In genomic region chr1:36166136-36166535, GRCh38 we compare ENCODE assay signal across 13 cellular contexts. TPM values are rescaled to one million over a fixed set of nuclear protein-coding genes. Genes with fewer than 3 reads are reported as not detected.
DNase-seq lines count a peak whose midpoint lies in the region; ATAC-seq, FAIRE-seq and TF ChIP-seq lines count a peak whose summit lies in the region.
"Had no signal": no experiment of that assay in that cellular context is flagged by ENCODE, and none has a peak within 500 bp of the region (broad histone marks: within the 10 kb centered on the region; RNA-seq: fewer than 3 reads in every experiment).

No MANE protein-coding gene starts in this region.

- H2AFZ ChIP-seq in astrocyte (ENCODE audit: low read depth, low read length) (no peak overlapping the region), HepG2 (ENCODE audit: low read length) (no peak overlapping the region)

- peaks cover 98% of the 10 kb centered on the region for H4K20me1 ChIP-seq in astrocyte (ENCODE audit: insufficient read depth, low read length)
- no peaks in the 10 kb centered on the region for H4K20me1 ChIP-seq in HepG2 (ENCODE audit: insufficient read depth, low read length)

- H3K4me3 Mint-ChIP-seq in astrocyte (ENCODE audit: unreplicated experiment): peak overlapping the region; percentile 50
- H3K4me3 Mint-ChIP-seq in naive thymus-derived CD8-positive, alpha-beta T cell: peak overlapping the region in 5 of 10 donors; percentile 10 to 30 (median 14)

- no peak for TF ChIP-seq EP300 in HepG2 (IDR thresholded peaks at IDR 0.05; ENCODE audit: low read depth in 2 of 2, low read length in 2 of 2)
- no peak for TF ChIP-seq EP300 in HepG2 (CRISPR knock-in tag; IDR thresholded peaks at IDR 0.05; ENCODE audit: borderline replicate concordance)

- peaks cover 14% of the 10 kb centered on the region for H3K36me3 Mint-ChIP-seq in astrocyte (ENCODE audit: low read depth, unreplicated experiment)
- peaks cover 0 to 60% (median 6%) of the 10 kb centered on the region in 3 donors for H3K36me3 Mint-ChIP-seq in naive thymus-derived CD8-positive, alpha-beta T cell

- TF ChIP-seq CTCF in right atrium auricular region (IDR thresholded peaks at IDR 0.05) (no peak), astrocyte (IDR thresholded peaks at IDR 0.05; ENCODE audit: insufficient read depth, low read depth, low read length) (no peak), HepG2 (CRISPR knock-in tag; IDR thresholded peaks at IDR 0.05) (no peak), adrenal gland (IDR thresholded peaks at IDR 0.05) (no peak)

- 80% methylated on average over 4 of the region's 4 CpGs for WGBS in HepG2 (ENCODE audit: low lambda C conversion rate)
- 61 to 85% (median 70%) methylated on average over 4 of the region's 4 CpGs for WGBS in adrenal gland, 4 donors

- H3K27me3 Mint-ChIP-seq in astrocyte (ENCODE audit: low read depth, unreplicated experiment): no peaks in the 10 kb centered on the region
- H3K27me3 Mint-ChIP-seq in naive thymus-derived CD8-positive, alpha-beta T cell: no peaks in the 10 kb centered on the region

- DNase-seq in right atrium auricular region (ENCODE audit: low spot score): no peak
- no peak for DNase-seq in Right ventricle myocardium inferior (ENCODE audit: missing footprints)
- DNase-seq in astrocyte (ENCODE audit: low read depth): no peak
- peak in 1 of 10 donors; percentile 6 for DNase-seq in naive thymus-derived CD8-positive, alpha-beta T cell
- no peak for DNase-seq in caudate nucleus (lab: John Stamatoyannopoulos, UW)
- no peak for DNase-seq in HepG2 (ENCODE audit: low spot score)
- DNase-seq in kidney glomerular epithelial cell (lab: John Stamatoyannopoulos, UW): no peak
- DNase-seq in adrenal gland: no peak
- DNase-seq: BE2C, GDM1, Kasumi-1, NCI-H2107 had no signal

- H3K27me3 ChIP-seq in right atrium auricular region (no peaks in the 10 kb centered on the region), astrocyte (ENCODE audit: insufficient read depth, low read length) (no peaks in the 10 kb centered on the region), HepG2 (ENCODE audit: control insufficient read depth in 1 of 2, insufficient read depth in 2 of 2, low read length in 2 of 2) (no peaks in the 10 kb centered on the region), adrenal gland (no peaks in the 10 kb centered on the region)
- H3K27me3 ChIP-seq: BE2C had no signal

- H3K36me3 ChIP-seq in right atrium auricular region: peaks cover 3% of the 10 kb centered on the region
- H3K36me3 ChIP-seq in astrocyte (ENCODE audit: insufficient read depth, low read length): peaks cover 27% of the 10 kb centered on the region
- H3K36me3 ChIP-seq in HepG2 (replicated peaks in 1 of 2; ENCODE audit: control insufficient read depth in 1 of 2, insufficient read depth in 2 of 2, low read length in 2 of 2): peaks cover 0 to 4% of the 10 kb centered on the region in 2 experiments; a peak in 2 of 5 replicates
- H3K36me3 ChIP-seq in adrenal gland (replicated peaks in 1 of 2): peaks cover 0 to 14% of the 10 kb centered on the region in 2 donors

- ATAC-seq in Right ventricle myocardium inferior (no peak), HepG2 (no peak)
- ATAC-seq in naive thymus-derived CD8-positive, alpha-beta T cell: no peak

- peaks cover 0 to 96% of the 10 kb centered on the region in 2 donors for H3K4me1 ChIP-seq in right atrium auricular region
- H3K4me1 ChIP-seq in astrocyte (ENCODE audit: insufficient read depth, low read length): peaks cover 30% of the 10 kb centered on the region
- H3K4me1 ChIP-seq in HepG2 (ENCODE audit: insufficient read depth, low read length): peaks cover 10% of the 10 kb centered on the region
- H3K4me1 ChIP-seq in adrenal gland (replicated peaks in 1 of 2): peaks cover 27 to 41% of the 10 kb centered on the region in 2 donors
- H3K4me1 ChIP-seq: BE2C had no signal

- BruUV-seq in HepG2 (replicated peaks; lab: Mats Ljungman, UMichigan): no TSS peak

- FAIRE-seq in astrocyte (lab: Jason Lieb, UNC) (no peak), HepG2 (lab: Jason Lieb, UNC) (no peak)
- FAIRE-seq: bronchial epithelial cell had no signal

- POLR2A ChIA-PET in naive thymus-derived CD8-positive, alpha-beta T cell (lab: Charles Lee): interaction anchor here (0.6 to 2.8 kb wide), 4 partner anchors 11 to 1421 kb away, joined by 3 to 17 read pairs (median 4); no protein-coding TSS in a partner anchor
- POLR2A ChIA-PET in HepG2 (lab: Yijun Ruan, JAX): no interaction called here

- intact Hi-C loops in Right ventricle myocardium inferior (cut with DNase I): no loop called here
- intact Hi-C loops in HepG2 (cut with micrococcal nuclease; ENCODE audit: unreplicated experiment): no loop called here
- intact Hi-C loops in adrenal gland (cut with DNase I): no loop called here

- H3K79me2 ChIP-seq in astrocyte (ENCODE audit: insufficient read depth, low read length) (peaks cover 99% of the 10 kb centered on the region), HepG2 (ENCODE audit: insufficient read depth, low read length) (no peaks in the 10 kb centered on the region)

- H3K9me3 Mint-ChIP-seq in astrocyte (ENCODE audit: unreplicated experiment): no peaks in the 10 kb centered on the region
- no peaks in the 10 kb centered on the region for H3K9me3 Mint-ChIP-seq in naive thymus-derived CD8-positive, alpha-beta T cell

- no peak for TF ChIP-seq RAD21 in HepG2 (CRISPR knock-in tag; IDR thresholded peaks at IDR 0.05)

- H3K9ac ChIP-seq in astrocyte (ENCODE audit: low read length) (peak overlapping the region; percentile 65), HepG2 (ENCODE audit: insufficient read depth, low read depth, low read length) (no peak overlapping the region)

- no peaks in the 10 kb centered on the region for H3K9me3 ChIP-seq in right atrium auricular region
- no peaks in the 10 kb centered on the region for H3K9me3 ChIP-seq in astrocyte (ENCODE audit: insufficient read depth, low read depth, low read length)
- H3K9me3 ChIP-seq in HepG2 (ENCODE audit: low read length): no peaks in the 10 kb centered on the region
- no peaks in the 10 kb centered on the region for H3K9me3 ChIP-seq in adrenal gland (replicated peaks in 1 of 3)
- H3K9me3 ChIP-seq: BE2C had no signal

- TF ChIP-seq POLR2A in HepG2 (IDR thresholded peaks at IDR 0.05; ENCODE audit: insufficient read depth in 1 of 2, low read depth in 2 of 2, low read length in 2 of 2) (no peak), adrenal gland (IDR thresholded peaks at IDR 0.05) (no peak)

- in situ Hi-C loops in HepG2 (cut with HindIII; ENCODE audit: extremely low pct_ligation_motif_present, low pct_unique_long_range_greater_than_20kb): no loop called here

- no peak overlapping the region for H3K27ac Mint-ChIP-seq in astrocyte (ENCODE audit: unreplicated experiment)
- peak overlapping the region; percentile 8 to 89 (median 83) for H3K27ac Mint-ChIP-seq in naive thymus-derived CD8-positive, alpha-beta T cell

- H3K4me2 ChIP-seq in astrocyte (ENCODE audit: low read length): peak overlapping the region; percentile 17
- no peak overlapping the region for H3K4me2 ChIP-seq in HepG2 (ENCODE audit: low read depth, low read length)

- H3K27ac ChIP-seq in right atrium auricular region (peak overlapping the region; percentile 98 to 100), astrocyte (ENCODE audit: low read depth, low read length) (peak overlapping the region; percentile 47), caudate nucleus (ENCODE audit: low read depth, low read length) (no peak overlapping the region), HepG2 (ENCODE audit: extremely low read length, insufficient read depth, low read length) (no peak overlapping the region), adrenal gland (no peak overlapping the region)

- H3K4me3 ChIP-seq in right atrium auricular region (no peak overlapping the region), astrocyte (ENCODE audit: insufficient read depth, low read depth, low read length) (no peak overlapping the region), HepG2 (replicated peaks in 1 of 3; ENCODE audit: insufficient read depth in 1 of 3, low read depth in 2 of 3, low read length in 3 of 3) (no peak overlapping the region), adrenal gland (no peak overlapping the region)

- CTCF ChIA-PET in HepG2 (lab: Yijun Ruan, JAX; ENCODE audit: low intra/inter-chr PET ratio, low total read pairs): no interaction called here

- peaks cover 51% of the 10 kb centered on the region for H3K4me1 Mint-ChIP-seq in astrocyte (ENCODE audit: low read depth, unreplicated experiment)
- peaks cover 46 to 83% (median 73%) of the 10 kb centered on the region in 4 donors for H3K4me1 Mint-ChIP-seq in naive thymus-derived CD8-positive, alpha-beta T cell

RNA-seq across cellular contexts. Expression of gene MAP7D1, which starts 10.2 kb away (rescaled TPM):
- 100 to 1,000 TPM; 353 to 356 TPM for total RNA-seq in right atrium auricular region
- 383 TPM for total RNA-seq in Right ventricle myocardium inferior
- 259 and 271 TPM in 2 replicates for total RNA-seq in astrocyte
- 100 to 1,000 TPM; 266 to 275 TPM for total RNA-seq in naive thymus-derived CD8-positive, alpha-beta T cell
- 10 to 100 TPM; 13.3 to 67.1 (median 20.1) TPM for polyA plus RNA-seq in naive thymus-derived CD8-positive, alpha-beta T cell
- total RNA-seq in HepG2 (2016; rRNA removed; fragmentation: Illumina TruSeq; extraction: Trizol): 5.5 and 7.2 TPM in 2 replicates
- total RNA-seq in HepG2 (2016; cell fraction: cytosol; rRNA removed; fragmentation: Illumina TruSeq; extraction: Trizol; ENCODE audit: low read depth): 2.9 and 3.9 TPM in 2 replicates
- total RNA-seq in HepG2 (2016; cell fraction: insoluble cytoplasmic fraction; rRNA removed; fragmentation: Illumina TruSeq; extraction: Trizol): 6.3 and 7.8 TPM in 2 replicates
- 4.2 TPM in 2 replicates for total RNA-seq in HepG2 (2016; cell fraction: membrane; rRNA removed; fragmentation: Illumina TruSeq; extraction: Trizol)
- 6.1 and 7.9 TPM in 2 replicates for total RNA-seq in HepG2 (2016; cell fraction: nucleus; rRNA removed; fragmentation: Illumina TruSeq; extraction: Trizol)
- polyA plus RNA-seq in HepG2 (2011; rRNA removed): 5.6 and 6.8 TPM in 2 replicates
- 4.7 and 5.2 TPM in 2 replicates for polyA plus RNA-seq in HepG2 (2011; cell fraction: cytosol; rRNA removed)
- polyA plus RNA-seq in HepG2 (2011; cell fraction: nucleus; rRNA removed): 14.7 and 14.9 TPM in 2 replicates
- polyA plus RNA-seq in HepG2 (2012): 7.7 and 14.1 TPM in 2 replicates
- 1.7 and 2.4 TPM in 2 replicates for polyA plus RNA-seq in HepG2 (2016; cell fraction: cytosol; fragmentation: Illumina TruSeq; extraction: Trizol; ENCODE audit: low read depth)
- polyA plus RNA-seq in HepG2 (2016; cell fraction: insoluble cytoplasmic fraction; fragmentation: Illumina TruSeq; extraction: Trizol; ENCODE audit: low read depth): 14.2 and 15.7 TPM in 2 replicates
- polyA plus RNA-seq in HepG2 (2016; cell fraction: membrane; fragmentation: Illumina TruSeq; extraction: Trizol; ENCODE audit: low read depth): 4.5 and 4.6 TPM in 2 replicates
- polyA plus RNA-seq in HepG2 (2016; cell fraction: nucleus; fragmentation: Illumina TruSeq; extraction: Trizol; ENCODE audit: insufficient read depth, low read depth): 19.3 and 21.5 TPM in 2 replicates
- 8.3 and 16.3 TPM in 2 replicates for polyA minus RNA-seq in HepG2 (2011; rRNA and poly(A)+ RNA removed; ENCODE audit: low replicate concordance)
- 6.0 and 8.5 TPM in 2 replicates for polyA minus RNA-seq in HepG2 (2011; cell fraction: cytosol; rRNA and poly(A)+ RNA removed)
- 4.0 and 7.2 TPM in 2 replicates for polyA minus RNA-seq in HepG2 (2011; cell fraction: nucleus; rRNA and poly(A)+ RNA removed)
- total RNA-seq in adrenal gland: 100 to 1,000 TPM in 1 of 8 donors, 10 to 100 TPM in 7; 60.2 to 121 (median 76.8) TPM
- polyA plus RNA-seq in adrenal gland: 10 to 100 TPM; 39.7 to 79.9 (median 47.2) TPM

RNA-seq across cellular contexts. Expression of gene TRAPPC3, which starts 16.9 kb away (rescaled TPM):
- total RNA-seq in right atrium auricular region (10 to 100 TPM; 62.0 to 81.6 TPM), Right ventricle myocardium inferior (53.9 TPM), astrocyte (87.1 and 87.6 TPM in 2 replicates), HepG2 (2016; rRNA removed; fragmentation: Illumina TruSeq; extraction: Trizol) (62.4 and 66.7 TPM in 2 replicates), adrenal gland (100 to 1,000 TPM in 6 of 8 donors, 10 to 100 TPM in 2; 74.6 to 182 (median 133) TPM)
- total RNA-seq in naive thymus-derived CD8-positive, alpha-beta T cell: 10 to 100 TPM; 44.6 to 53.7 TPM
- 100 to 1,000 TPM in 2 of 3 donors, 10 to 100 TPM in 1; 99.9 to 115 (median 110) TPM for polyA plus RNA-seq in naive thymus-derived CD8-positive, alpha-beta T cell
- total RNA-seq in HepG2 (2016; cell fraction: cytosol; rRNA removed; fragmentation: Illumina TruSeq; extraction: Trizol; ENCODE audit: low read depth): 33.8 and 35.1 TPM in 2 replicates
- 67.4 and 70.9 TPM in 2 replicates for total RNA-seq in HepG2 (2016; cell fraction: insoluble cytoplasmic fraction; rRNA removed; fragmentation: Illumina TruSeq; extraction: Trizol)
- total RNA-seq in HepG2 (2016; cell fraction: membrane; rRNA removed; fragmentation: Illumina TruSeq; extraction: Trizol): 51.3 and 59.4 TPM in 2 replicates
- total RNA-seq in HepG2 (2016; cell fraction: nucleus; rRNA removed; fragmentation: Illumina TruSeq; extraction: Trizol): 32.1 and 40.4 TPM in 2 replicates
- polyA plus RNA-seq in HepG2 (2011; rRNA removed) (48.0 and 53.7 TPM in 2 replicates), adrenal gland (100 to 1,000 TPM in 1 of 3 donors, 10 to 100 TPM in 2; 54.0 to 106 (median 65.1) TPM)
- polyA plus RNA-seq in HepG2 (2011; cell fraction: cytosol; rRNA removed): 54.6 and 63.8 TPM in 2 replicates
- polyA plus RNA-seq in HepG2 (2011; cell fraction: nucleus; rRNA removed): 23.5 and 23.9 TPM in 2 replicates
- polyA plus RNA-seq in HepG2 (2012): 39.6 and 48.9 TPM in 2 replicates
- 32.8 and 40.4 TPM in 2 replicates for polyA plus RNA-seq in HepG2 (2016; cell fraction: cytosol; fragmentation: Illumina TruSeq; extraction: Trizol; ENCODE audit: low read depth)
- polyA plus RNA-seq in HepG2 (2016; cell fraction: insoluble cytoplasmic fraction; fragmentation: Illumina TruSeq; extraction: Trizol; ENCODE audit: low read depth): 70.8 and 86.6 TPM in 2 replicates
- polyA plus RNA-seq in HepG2 (2016; cell fraction: membrane; fragmentation: Illumina TruSeq; extraction: Trizol; ENCODE audit: low read depth): 45.9 and 53.3 TPM in 2 replicates
- polyA plus RNA-seq in HepG2 (2016; cell fraction: nucleus; fragmentation: Illumina TruSeq; extraction: Trizol; ENCODE audit: insufficient read depth, low read depth): 58.4 and 69.5 TPM in 2 replicates
- polyA minus RNA-seq in HepG2 (2011; rRNA and poly(A)+ RNA removed; ENCODE audit: low replicate concordance): 12.2 and 41.8 TPM in 2 replicates
- 16.1 and 26.3 TPM in 2 replicates for polyA minus RNA-seq in HepG2 (2011; cell fraction: cytosol; rRNA and poly(A)+ RNA removed)
- polyA minus RNA-seq in HepG2 (2011; cell fraction: nucleus; rRNA and poly(A)+ RNA removed): 10.3 and 14.2 TPM in 2 replicates

RNA-seq across cellular contexts. Expression of gene COL8A2, which starts 41.1 kb away (rescaled TPM):
- total RNA-seq in right atrium auricular region (1 to 10 TPM; 3.5 to 4.5 TPM), Right ventricle myocardium inferior (1.0 TPM), astrocyte (3.4 and 10.8 TPM in 2 replicates), HepG2 (2016; rRNA removed; fragmentation: Illumina TruSeq; extraction: Trizol) (0.04 and 0.24 TPM in 2 replicates), adrenal gland (1 to 10 TPM in 6 of 8 donors, under 1 TPM in 2; 0.74 to 6.6 (median 2.8) TPM)
- total RNA-seq in naive thymus-derived CD8-positive, alpha-beta T cell: under 1 TPM; 0.22 to 0.31 TPM
- under 1 TPM; 0.07 to 0.22 (median 0.15) TPM for polyA plus RNA-seq in naive thymus-derived CD8-positive, alpha-beta T cell
- total RNA-seq in HepG2 (2016; cell fraction: cytosol; rRNA removed; fragmentation: Illumina TruSeq; extraction: Trizol; ENCODE audit: low read depth): not detected in 2 replicates
- 0.04 and 0.09 TPM in 2 replicates for total RNA-seq in HepG2 (2016; cell fraction: insoluble cytoplasmic fraction; rRNA removed; fragmentation: Illumina TruSeq; extraction: Trizol)
- total RNA-seq in HepG2 (2016; cell fraction: membrane; rRNA removed; fragmentation: Illumina TruSeq; extraction: Trizol): 0.06 TPM in 1 of 2 replicates, not detected in the other
- total RNA-seq in HepG2 (2016; cell fraction: nucleus; rRNA removed; fragmentation: Illumina TruSeq; extraction: Trizol): 0.19 and 0.34 TPM in 2 replicates
- polyA plus RNA-seq in HepG2 (2011; rRNA removed) (0.13 and 0.24 TPM in 2 replicates), adrenal gland (1 to 10 TPM in 2 of 3 donors, under 1 TPM in 1; 0.66 to 2.3 (median 1.2) TPM)
- 0.21 and 0.22 TPM in 2 replicates for polyA plus RNA-seq in HepG2 (2011; cell fraction: cytosol; rRNA removed)
- 0.52 and 0.53 TPM in 2 replicates for polyA plus RNA-seq in HepG2 (2011; cell fraction: nucleus; rRNA removed)
- polyA plus RNA-seq in HepG2 (2012): 0.13 and 0.17 TPM in 2 replicates
- not detected in 2 replicates for polyA plus RNA-seq in HepG2 (2016; cell fraction: cytosol; fragmentation: Illumina TruSeq; extraction: Trizol; ENCODE audit: low read depth)
- polyA plus RNA-seq in HepG2 (2016; cell fraction: insoluble cytoplasmic fraction; fragmentation: Illumina TruSeq; extraction: Trizol; ENCODE audit: low read depth): 0.10 TPM in 1 of 2 replicates, not detected in the other
- 0.03 TPM in 1 of 2 replicates, not detected in the other for polyA plus RNA-seq in HepG2 (2016; cell fraction: membrane; fragmentation: Illumina TruSeq; extraction: Trizol; ENCODE audit: low read depth)
- polyA plus RNA-seq in HepG2 (2016; cell fraction: nucleus; fragmentation: Illumina TruSeq; extraction: Trizol; ENCODE audit: insufficient read depth, low read depth): 0.20 TPM in 1 of 2 replicates, not detected in the other
- 0.07 and 0.52 TPM in 2 replicates for polyA minus RNA-seq in HepG2 (2011; rRNA and poly(A)+ RNA removed; ENCODE audit: low replicate concordance)
- polyA minus RNA-seq in HepG2 (2011; cell fraction: cytosol; rRNA and poly(A)+ RNA removed): 0.20 and 0.26 TPM in 2 replicates
- 0.50 and 0.52 TPM in 2 replicates for polyA minus RNA-seq in HepG2 (2011; cell fraction: nucleus; rRNA and poly(A)+ RNA removed)

RNA-seq across cellular contexts. Expression of gene THRAP3, which starts 58.1 kb away (rescaled TPM):
- total RNA-seq in right atrium auricular region (10 to 100 TPM; 64.3 to 66.4 TPM), Right ventricle myocardium inferior (60.1 TPM), astrocyte (109 and 110 TPM in 2 replicates), HepG2 (2016; rRNA removed; fragmentation: Illumina TruSeq; extraction: Trizol) (92.6 and 127 TPM in 2 replicates), adrenal gland (100 to 1,000 TPM in 2 of 8 donors, 10 to 100 TPM in 6; 75.1 to 120 (median 87.5) TPM)
- 100 to 1,000 TPM; 123 to 131 TPM for total RNA-seq in naive thymus-derived CD8-positive, alpha-beta T cell
- polyA plus RNA-seq in naive thymus-derived CD8-positive, alpha-beta T cell: 100 to 1,000 TPM in 1 of 3 donors, 10 to 100 TPM in 2; 87.6 to 106 (median 97.8) TPM
- total RNA-seq in HepG2 (2016; cell fraction: cytosol; rRNA removed; fragmentation: Illumina TruSeq; extraction: Trizol; ENCODE audit: low read depth): 4.4 and 4.8 TPM in 2 replicates
- total RNA-seq in HepG2 (2016; cell fraction: insoluble cytoplasmic fraction; rRNA removed; fragmentation: Illumina TruSeq; extraction: Trizol): 91.8 and 120 TPM in 2 replicates
- total RNA-seq in HepG2 (2016; cell fraction: membrane; rRNA removed; fragmentation: Illumina TruSeq; extraction: Trizol): 17.0 and 19.1 TPM in 2 replicates
- total RNA-seq in HepG2 (2016; cell fraction: nucleus; rRNA removed; fragmentation: Illumina TruSeq; extraction: Trizol): 65.3 and 66.9 TPM in 2 replicates
- polyA plus RNA-seq in HepG2 (2011; rRNA removed) (45.0 and 48.3 TPM in 2 replicates), adrenal gland (100 to 1,000 TPM in 1 of 3 donors, 10 to 100 TPM in 2; 34.4 to 108 (median 39.6) TPM)
- polyA plus RNA-seq in HepG2 (2011; cell fraction: cytosol; rRNA removed): 24.6 and 36.8 TPM in 2 replicates
- polyA plus RNA-seq in HepG2 (2011; cell fraction: nucleus; rRNA removed): 24.7 and 31.6 TPM in 2 replicates
- 42.6 and 51.5 TPM in 2 replicates for polyA plus RNA-seq in HepG2 (2012)
- polyA plus RNA-seq in HepG2 (2016; cell fraction: cytosol; fragmentation: Illumina TruSeq; extraction: Trizol; ENCODE audit: low read depth): 2.2 and 2.7 TPM in 2 replicates
- polyA plus RNA-seq in HepG2 (2016; cell fraction: insoluble cytoplasmic fraction; fragmentation: Illumina TruSeq; extraction: Trizol; ENCODE audit: low read depth): 84.9 and 85.0 TPM in 2 replicates
- polyA plus RNA-seq in HepG2 (2016; cell fraction: membrane; fragmentation: Illumina TruSeq; extraction: Trizol; ENCODE audit: low read depth): 6.4 and 7.9 TPM in 2 replicates
- polyA plus RNA-seq in HepG2 (2016; cell fraction: nucleus; fragmentation: Illumina TruSeq; extraction: Trizol; ENCODE audit: insufficient read depth, low read depth): 72.6 and 82.4 TPM in 2 replicates
- polyA minus RNA-seq in HepG2 (2011; rRNA and poly(A)+ RNA removed; ENCODE audit: low replicate concordance): 52.7 and 91.8 TPM in 2 replicates
- polyA minus RNA-seq in HepG2 (2011; cell fraction: cytosol; rRNA and poly(A)+ RNA removed): 53.5 and 56.4 TPM in 2 replicates
- polyA minus RNA-seq in HepG2 (2011; cell fraction: nucleus; rRNA and poly(A)+ RNA removed): 36.8 and 66.3 TPM in 2 replicates

Comparison
In these comparisons a context has a peak if more than half of its experiments do, and no peak if none do; other contexts are left out.
1. H3K27ac ChIP-seq: peak in right atrium auricular region (2 of 2) and astrocyte (single experiment); none in caudate nucleus (single experiment), HepG2 (single experiment) and adrenal gland (0 of 5).